Comparison of ENCODE assay signal across 1 cellular context in the genomic region with DNA sequence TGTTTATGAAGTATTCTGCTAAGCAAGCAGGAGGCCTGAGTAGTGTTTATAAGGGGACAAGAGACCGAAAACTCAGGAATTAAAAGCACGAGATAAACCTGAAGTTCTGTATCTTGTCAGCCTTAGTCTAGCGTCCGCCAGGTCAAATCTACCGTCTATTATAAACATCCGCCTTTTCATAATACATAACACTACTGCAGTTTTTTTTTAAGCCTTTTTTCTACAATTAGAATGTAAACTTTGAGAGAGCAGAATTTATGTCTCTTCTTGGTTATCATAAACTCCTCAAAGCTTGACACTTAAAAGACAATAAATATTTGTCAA.
TF ChIP-seq lines count a peak whose summit lies in the region.

No MANE protein-coding gene starts in this region.

TF ChIP-seq in IMR-90, 13 proteins besides CTCF, POLR2A, EP300 and RAD21 (continued from another document):
- TF ChIP-seq FOS (IDR thresholded peaks at IDR 0.05; ENCODE audit: low read depth, low read length) (no peak), CHD1 (IDR thresholded peaks at IDR 0.05; ENCODE audit: low read depth, low read length) (no peak), SMC3 (IDR thresholded peaks at IDR 0.05; ENCODE audit: low read depth, low read length) (no peak)
